ENCODE assay signal across 11 cellular contexts in genomic region chr1:50419192-50419906, GRCh38. TPM values are rescaled to one million over a fixed set of nuclear protein-coding genes. Genes with fewer than 3 reads are reported as not detected.
DNase-seq lines count a peak whose midpoint lies in the region; ATAC-seq, FAIRE-seq and TF ChIP-seq lines count a peak whose summit lies in the region.
"Had no signal": no experiment of that assay in that cellular context is flagged by ENCODE, and none has a peak within 500 bp of the region (broad histone marks: within the 10 kb centered on the region; RNA-seq: fewer than 3 reads in every experiment).

No MANE protein-coding gene starts in this region.

- no peaks in the 10 kb centered on the region for H3K4me1 ChIP-seq in GM12878 (ENCODE audit: control insufficient read depth, insufficient read depth, low read length)
- H3K4me1 ChIP-seq in urinary bladder (ENCODE audit: insufficient read depth): peaks cover 2% of the 10 kb centered on the region

- peak; percentile 18 for DNase-seq in stimulated activated CD4-positive, alpha-beta T cell treated with anti-CD3 and anti-CD28 coated beads, Interleukin-15, amount 100 ng/mL, for 24 hours
- no peak for DNase-seq in stimulated activated CD4-positive, alpha-beta T cell treated with anti-CD3 and anti-CD28 coated beads, Interleukin-1b, Interleukin-23, amount 100 ng/mL, for 48 hours
- DNase-seq in GM12878 (ENCODE audit: low read depth, low spot score) (no peak), mesothelial cell of epicardium (ENCODE audit: low spot score in 2 of 2, unreplicated experiment in 2 of 2) (peak in 1 of 2 experiments; percentile 41)
- no peak for DNase-seq in effector CD8-positive, alpha-beta T cell (lab: John Stamatoyannopoulos, UW)
- DNase-seq: NCI-H2081; stimulated activated CD4-positive, alpha-beta T cell treated with anti-CD3 and anti-CD28 coated beads, Interleukin-12 subunit alpha, Interleukin-12 subunit beta, amount 100 ng/mL, for 4 hours had no signal

- H3K27me3 ChIP-seq in GM12878 (replicated peaks in 1 of 2; ENCODE audit: control insufficient read depth in 2 of 2, insufficient read depth in 2 of 2, low read length in 1 of 2): peaks cover 20 to 41% of the 10 kb centered on the region in 2 experiments

- H3K4me2 ChIP-seq in GM12878 (ENCODE audit: control insufficient read depth, insufficient read depth): no peak overlapping the region

- in situ Hi-C loops in GM12878 (cut with MboI): no loop called here

- H3K4me3 ChIP-seq in GM12878 (no peak overlapping the region), urinary bladder (ENCODE audit: low read depth, low read length) (peak overlapping the region; percentile 30)

- POLR2A ChIA-PET in GM12878 (lab: Charles Lee): no interaction called here

- intact Hi-C loops in GM12878 (cut with micrococcal nuclease; ENCODE audit: unreplicated experiment): no loop called here

- peaks cover 34% of the 10 kb centered on the region for H3K4me1 Mint-ChIP-seq in mesothelial cell of epicardium

- no peaks in the 10 kb centered on the region for H3K9me3 Mint-ChIP-seq in mesothelial cell of epicardium

- H3K79me2 ChIP-seq in GM12878 (ENCODE audit: control insufficient read depth, insufficient read depth, low read length): no peaks in the 10 kb centered on the region

- TF ChIP-seq POLR2A in GM12878 (IDR thresholded peaks at IDR 0.05; ENCODE audit: low read depth, low read length): no peak

- TF ChIP-seq CTCF in GM12878 (IDR thresholded peaks at IDR 0.05 in 2 of 3, conservative IDR thresholded peaks at IDR 0.05 in 1 of 3; ENCODE audit: control insufficient read depth in 2 of 3, extremely low read depth in 1 of 3, insufficient read depth in 1 of 3, low read depth in 3 of 3, low read length in 3 of 3) (no peak), mesothelial cell of epicardium (IDR thresholded peaks at IDR 0.05; ENCODE audit: unreplicated experiment) (peak; percentile 15)

- WGBS in GM12878 (ENCODE audit: insufficient coverage, insufficient replicate concordance, low lambda C conversion rate, missing lambda C conversion rate): 29% methylated on average over 55 of the region's 60 CpGs
- 3% methylated on average over 60 of the region's 60 CpGs for WGBS in urinary bladder

- H3K27ac ChIP-seq in GM12878 (ENCODE audit: control insufficient read depth, insufficient read depth) (no peak overlapping the region), urinary bladder (ENCODE audit: low read depth) (no peak overlapping the region)
- H3K27ac ChIP-seq: ascending aorta had no signal

- no peaks in the 10 kb centered on the region for H4K20me1 ChIP-seq in GM12878 (ENCODE audit: control insufficient read depth, insufficient read depth)

- BruUV-seq in GM12878 (replicated peaks; lab: Mats Ljungman, UMichigan): no TSS peak

- no peak for TF ChIP-seq RAD21 in GM12878 (IDR thresholded peaks at IDR 0.05; ENCODE audit: insufficient read depth, low read depth, low read length)

- H3K27ac Mint-ChIP-seq in mesothelial cell of epicardium: no peak overlapping the region

- no peak for TF ChIP-seq EP300 in GM12878 (IDR thresholded peaks at IDR 0.05; ENCODE audit: borderline replicate concordance in 1 of 2, control insufficient read depth in 1 of 2, low read depth in 2 of 2, low read length in 2 of 2)

- H3K36me3 ChIP-seq in GM12878 (ENCODE audit: control insufficient read depth in 2 of 2, insufficient read depth in 2 of 2, low read length in 1 of 2): no peaks in the 10 kb centered on the region
- no peaks in the 10 kb centered on the region for H3K36me3 ChIP-seq in urinary bladder (ENCODE audit: insufficient read depth)
- H3K36me3 ChIP-seq: ascending aorta had no signal

- H3K9ac ChIP-seq in GM12878 (ENCODE audit: control insufficient read depth, insufficient read depth, low read length): no peak overlapping the region

- SMC1A ChIA-PET in GM12878 (lab: Charles Lee; ENCODE audit: uncharacterized antibody, unreplicated experiment): no interaction called here

- H3K4me3 Mint-ChIP-seq in mesothelial cell of epicardium: peak overlapping the region; percentile 25

- H3K9me3 ChIP-seq in GM12878 (replicated peaks; ENCODE audit: control insufficient read depth, insufficient read depth, low read length): no peaks in the 10 kb centered on the region; the same call in 1 of the 3 replicates
- H3K9me3 ChIP-seq: ascending aorta had no signal

- CTCF ChIA-PET in GM12878 (lab: Yijun Ruan, JAX): no interaction called here

- H2AFZ ChIP-seq in GM12878 (ENCODE audit: control insufficient read depth, low read depth, low read length): no peak overlapping the region

- no peak for FAIRE-seq in GM12878 (lab: Jason Lieb, UNC)

- no peak; the same call in 2 of the 3 replicates for ATAC-seq in GM12878
- no peak for ATAC-seq in HG03521 (IDR thresholded peaks at IDR 0.05; ENCODE audit: unreplicated experiment)
- ATAC-seq in GM18867 (IDR thresholded peaks at IDR 0.05; ENCODE audit: unreplicated experiment): no peak

- H3K36me3 Mint-ChIP-seq in mesothelial cell of epicardium: no peaks in the 10 kb centered on the region

- peaks cover 94% of the 10 kb centered on the region for H3K27me3 Mint-ChIP-seq in mesothelial cell of epicardium (ENCODE audit: low read depth)

- RAD21 ChIA-PET in GM12878 (lab: Charles Lee; ENCODE audit: unreplicated experiment): no interaction called here

TF ChIP-seq in GM12878, 131 proteins besides CTCF, POLR2A, EP300 and RAD21:
- no peak for TF ChIP-seq GABPA (IDR thresholded peaks at IDR 0.05; ENCODE audit: low read depth)
- TF ChIP-seq SUZ12 (IDR thresholded peaks at IDR 0.05; ENCODE audit: unreplicated experiment): peak; percentile 91
TF ChIP-seq in GM12878: peak in this region for 1.

RNA-seq across cellular contexts. Expression of gene DMRTA2, which starts 3.9 kb away (rescaled TPM):
- total RNA-seq in GM12878 (2013; cell fraction: nucleolus; rRNA removed): not detected in 2 replicates
- total RNA-seq in GM12878 (2014; rRNA removed): not detected in 2 replicates
- not detected in 2 replicates for total RNA-seq in GM12878 (2014; rRNA removed; fragmentation: Illumina TruSeq; extraction: Trizol)
- not detected in 2 replicates for total RNA-seq in GM12878 (2021)
- polyA plus RNA-seq in GM12878 (2011; ENCODE audit: low read depth): not detected
- polyA plus RNA-seq in GM12878 (2011; rRNA removed): not detected in 2 replicates
- polyA plus RNA-seq in GM12878 (2011; cell fraction: cytosol; rRNA removed): not detected in 2 replicates
- polyA plus RNA-seq in GM12878 (2011; cell fraction: nucleus; rRNA removed): not detected in 2 replicates
- not detected in 2 replicates for polyA plus RNA-seq in GM12878 (2012)
- polyA plus RNA-seq in GM12878 (2014; fragmentation: Illumina TruSeq; extraction: Trizol): not detected in 2 replicates
- not detected for polyA plus RNA-seq in GM12878 (2014; fragmentation: Nextera tagmentation; extraction: Ambion mirVana)
- not detected in 2 replicates for polyA plus RNA-seq in GM12878 (2014; rRNA removed)
- not detected for polyA plus RNA-seq in GM12878 (2016; fragmentation: Nextera tagmentation; extraction: Ambion mirVana)
- not detected in 2 replicates for polyA minus RNA-seq in GM12878 (2011; rRNA and poly(A)+ RNA removed)
- not detected in 2 replicates for polyA minus RNA-seq in GM12878 (2011; cell fraction: cytosol; rRNA and poly(A)+ RNA removed)
- not detected in 2 replicates for polyA minus RNA-seq in GM12878 (2011; cell fraction: nucleus; rRNA and poly(A)+ RNA removed)
- total RNA-seq in mesothelial cell of epicardium: 0.07 TPM in 1 of 3 replicates, not detected in the others
- not detected for total RNA-seq in urinary bladder
- polyA plus RNA-seq in urinary bladder: not detected
- total RNA-seq: ascending aorta had no signal
